In genomic region chr20:1267809-1268374, GRCh38 we compare ENCODE assay signal across 1 cellular context.
TF ChIP-seq lines count a peak whose summit lies in the region.

No MANE protein-coding gene starts in this region.

TF ChIP-seq in K562, 482 proteins besides CTCF, POLR2A, EP300 and RAD21:
- 0 out of 2 replicates have a peak, but pooled peaks have one; percentile 57 for TF ChIP-seq ZKSCAN1 (IDR thresholded peaks at IDR 0.05; ENCODE audit: low read depth, low read length)
- no peak for TF ChIP-seq GTF2F1 (IDR thresholded peaks at IDR 0.05; ENCODE audit: low read depth, low read length)
